ENCODE assay signal across 14 cellular contexts in genomic region chr2:150572961-150573395, GRCh38.
DNase-seq lines count a peak whose midpoint lies in the region; ATAC-seq and TF ChIP-seq lines count a peak whose summit lies in the region.
"Had no signal": no experiment of that assay in that cellular context is flagged by ENCODE, and none has a peak within 500 bp of the region (broad histone marks: within the 10 kb centered on the region; RNA-seq: fewer than 3 reads in every experiment).

No MANE protein-coding gene starts in this region.

- DNase-seq in epithelial cell of esophagus (ENCODE audit: low read depth), result peak; percentile 93
- DNase-seq in NCI-H187 (lab: John Stamatoyannopoulos, UW), result no peak
- no peak for DNase-seq in SKM-1 (lab: John Stamatoyannopoulos, UW; ENCODE audit: unreplicated experiment)
- no peak for DNase-seq in HFFc6
- no peak for DNase-seq in NCI-H1417 (lab: John Stamatoyannopoulos, UW)
- DNase-seq: activated CD8-positive, alpha-beta T cell treated with anti-CD3 and anti-CD28 coated beads for 36 hours; CD4-positive, alpha-beta T cell; NCI-H1417 treated with DMSO at 0.1 percent for 48 hours had no signal

- peaks cover 6% of the 10 kb centered on the region; the same call in 1 of the 2 replicates for H3K36me3 Mint-ChIP-seq in HFFc6 (ENCODE audit: low read depth)
- H3K36me3 Mint-ChIP-seq: activated naive CD4-positive, alpha-beta T cell treated with anti-CD3 and anti-CD28 coated beads, Interleukin-2, amount 50 U/mL, for 24 hours had no signal

- no peak overlapping the region for H3K4me3 ChIP-seq in epithelial cell of esophagus (ENCODE audit: low read length)
- H3K4me3 ChIP-seq: coronary artery had no signal

- TF ChIP-seq CTCF in epithelial cell of esophagus (IDR thresholded peaks at IDR 0.05; ENCODE audit: insufficient read depth, low read depth, low read length, missing control alignments) (no peak), HFFc6 (IDR thresholded peaks at IDR 0.05) (no peak)

- ATAC-seq in GM18907 (IDR thresholded peaks at IDR 0.05; ENCODE audit: unreplicated experiment) (peak; percentile 90), GM21723 (IDR thresholded peaks at IDR 0.05; ENCODE audit: unreplicated experiment) (peak; percentile 92), HG03103 (IDR thresholded peaks at IDR 0.05; ENCODE audit: low read depth, unreplicated experiment) (peak; percentile 76)
- ATAC-seq: activated CD8-positive, alpha-beta T cell treated with anti-CD3 and anti-CD28 coated beads for 36 hours had no signal

- H3K27me3 Mint-ChIP-seq in HFFc6 (ENCODE audit: insufficient read depth), result no peaks in the 10 kb centered on the region
- H3K27me3 Mint-ChIP-seq: activated CD8-positive, alpha-beta T cell treated with anti-CD3 and anti-CD28 coated beads for 36 hours; activated naive CD4-positive, alpha-beta T cell treated with anti-CD3 and anti-CD28 coated beads, Interleukin-2, amount 50 U/mL, for 24 hours; CD4-positive, alpha-beta T cell had no signal

- H3K4me1 Mint-ChIP-seq in HFFc6 (ENCODE audit: low read depth), result peaks cover 73% of the 10 kb centered on the region
- H3K4me1 Mint-ChIP-seq: activated naive CD4-positive, alpha-beta T cell treated with anti-CD3 and anti-CD28 coated beads, Interleukin-2, amount 50 U/mL, for 24 hours had no signal

- peaks cover 7% of the 10 kb centered on the region for H3K9me3 Mint-ChIP-seq in HFFc6
- H3K9me3 Mint-ChIP-seq: activated naive CD4-positive, alpha-beta T cell treated with anti-CD3 and anti-CD28 coated beads, Interleukin-2, amount 50 U/mL, for 24 hours had no signal

- H3K27ac Mint-ChIP-seq in HFFc6, result no peak overlapping the region
- H3K27ac Mint-ChIP-seq: activated CD8-positive, alpha-beta T cell treated with anti-CD3 and anti-CD28 coated beads for 36 hours; activated naive CD4-positive, alpha-beta T cell treated with anti-CD3 and anti-CD28 coated beads, Interleukin-2, amount 50 U/mL, for 24 hours; CD4-positive, alpha-beta T cell; T-helper 1 cell treated with Interleukin-12 subunit alpha and Interleukin-12 subunit beta and Interleukin-4 antibody, amounts not matched to agents 30 μg/mL and 1 μg/mL, for 36 hours had no signal

- no peak overlapping the region for H3K4me3 Mint-ChIP-seq in HFFc6
- H3K4me3 Mint-ChIP-seq: activated CD8-positive, alpha-beta T cell treated with anti-CD3 and anti-CD28 coated beads for 36 hours; activated naive CD4-positive, alpha-beta T cell treated with anti-CD3 and anti-CD28 coated beads, Interleukin-2, amount 50 U/mL, for 24 hours; CD4-positive, alpha-beta T cell; T-helper 1 cell treated with Interleukin-12 subunit alpha and Interleukin-12 subunit beta and Interleukin-4 antibody, amounts not matched to agents 30 μg/mL and 1 μg/mL, for 36 hours had no signal
